22 cellular contexts compared by ENCODE assay signal in genomic region chr1:68938051-68938450, GRCh38.
"Had no signal": no experiment of that assay in that cellular context is flagged by ENCODE, and none has a peak within 500 bp of the region (broad histone marks: within the 10 kb centered on the region; RNA-seq: fewer than 3 reads in every experiment).

No MANE protein-coding gene starts in this region.

- H3K9me3 ChIP-seq: colonic mucosa, esophagus squamous epithelium, gastrocnemius medialis, lower lobe of right lung had no signal

- H3K27me3 ChIP-seq: colonic mucosa, esophagus squamous epithelium, gastrocnemius medialis, heart right ventricle, left lung had no signal

- H3K4me3 ChIP-seq: colonic mucosa, esophagus squamous epithelium, gastrocnemius medialis, heart right ventricle, left lung, lower lobe of right lung had no signal

- H3K36me3 ChIP-seq: colonic mucosa, esophagus squamous epithelium, gastrocnemius medialis, heart right ventricle, left lung, lower lobe of right lung had no signal

- ATAC-seq: effector memory CD8-positive, alpha-beta T cell; esophagus mucosa; gastrocnemius medialis; heart right ventricle; left cardiac atrium; left lung; left ventricle myocardium superior; lower lobe of right lung had no signal

- H3K4me1 Mint-ChIP-seq: endodermal cell had no signal

- H3K4me3 Mint-ChIP-seq: dendritic cell treated with granulocyte-macrophage colony-stimulating factor and Interleukin-4, amounts not matched to agents 40 ng/mL and 50 ng/mL, for 4 days; effector memory CD8-positive, alpha-beta T cell; endodermal cell had no signal

- DNase-seq: cerebellar nuclear complex; colonic mucosa; cortex of kidney; effector CD8-positive, alpha-beta T cell; effector memory CD8-positive, alpha-beta T cell; endodermal cell; erythroblast; esophagus squamous epithelium; foreskin fibroblast; foreskin melanocyte; gastrocnemius medialis; heart right ventricle; hippocampal formation; left cardiac atrium; left lung; left ventricle myocardium superior; lower lobe of right lung; mesenchymal stem cell; midbrain had no signal

- H3K4me1 ChIP-seq: colonic mucosa, esophagus squamous epithelium, gastrocnemius medialis, left lung, lower lobe of right lung had no signal

- H3K27ac Mint-ChIP-seq: dendritic cell treated with granulocyte-macrophage colony-stimulating factor and Interleukin-4, amounts not matched to agents 40 ng/mL and 50 ng/mL, for 4 days; effector memory CD8-positive, alpha-beta T cell; endodermal cell had no signal

- H3K9me3 Mint-ChIP-seq: endodermal cell had no signal

- H3K27me3 Mint-ChIP-seq: dendritic cell treated with granulocyte-macrophage colony-stimulating factor and Interleukin-4, amounts not matched to agents 40 ng/mL and 50 ng/mL, for 4 days; effector memory CD8-positive, alpha-beta T cell had no signal

- H3K27ac ChIP-seq: colonic mucosa, epithelial cell of prostate, esophagus squamous epithelium, gastrocnemius medialis, heart right ventricle, left lung, lower lobe of right lung had no signal
